Comparison of ENCODE assay signal across 17 cellular contexts in the genomic region with DNA sequence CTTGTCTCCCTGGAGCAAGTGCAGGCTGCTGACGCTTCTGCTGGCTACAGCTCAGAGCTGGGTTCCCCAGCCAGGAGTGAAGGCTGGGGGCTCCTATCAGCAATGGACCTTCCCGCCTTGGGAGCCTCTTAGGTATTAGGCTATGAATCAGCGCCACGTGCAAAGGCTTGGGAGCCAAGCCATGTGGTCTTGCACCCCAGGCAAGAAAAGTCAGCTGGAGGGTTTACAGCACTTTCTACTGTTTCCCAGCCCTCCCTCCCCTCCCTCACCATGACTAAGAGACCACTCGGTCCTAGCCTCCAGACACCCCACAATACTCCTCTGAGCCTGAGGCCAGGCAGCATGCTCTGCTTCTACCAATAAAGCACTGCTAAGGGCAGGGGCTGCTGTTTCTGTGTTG. TPM values are rescaled to one million over a fixed set of nuclear protein-coding genes. Genes with fewer than 3 reads are reported as not detected.
A peak's percentile ranks its signal among the peaks of the same experiment; 100 is the strongest.
DNase-seq lines count a peak whose midpoint lies in the region; ATAC-seq lines count a peak whose summit lies in the region.
"Had no signal": no experiment of that assay in that cellular context is flagged by ENCODE, and none has a peak within 500 bp of the region (broad histone marks: within the 10 kb centered on the region; RNA-seq: fewer than 3 reads in every experiment).

No MANE protein-coding gene starts in this region.

- H3K36me3 Mint-ChIP-seq in T-helper 17 cell (ENCODE audit: low read depth), result peaks cover 7% of the 10 kb centered on the region

- peaks cover 3% of the 10 kb centered on the region for H3K27me3 Mint-ChIP-seq in T-helper 17 cell

- ATAC-seq in T-helper 17 cell (no peak), HG02852 (IDR thresholded peaks at IDR 0.05; ENCODE audit: unreplicated experiment) (no peak), GM21576 (IDR thresholded peaks at IDR 0.05; ENCODE audit: unreplicated experiment) (no peak)

- peak overlapping the region; percentile 43 for H3K27ac Mint-ChIP-seq in T-helper 17 cell
- H3K27ac Mint-ChIP-seq: B cell; CD4-positive, alpha-beta T cell; HFFc6 had no signal

- DNase-seq in EL (peak; percentile 26), M059J (ENCODE audit: low read depth) (peak; percentile 15), T-helper 17 cell (no peak), islet precursor cell (peak; percentile 51), NCI-H1092 (lab: John Stamatoyannopoulos, UW) (no peak)
- DNase-seq: C1 segment of cervical spinal cord; Calu3; CD4-positive, alpha-beta T cell; DMS 273 treated with DMSO at 0.1 percent for 48 hours; DMS79; HCEC 1CT; HFFc6; KBM-7 had no signal

- no peaks in the 10 kb centered on the region for H3K9me3 ChIP-seq in T-helper 17 cell (ENCODE audit: control insufficient read depth, low read length, poor library complexity, severe bottlenecking)

- peaks cover 12% of the 10 kb centered on the region for H3K4me1 Mint-ChIP-seq in T-helper 17 cell

- no peak overlapping the region for H3K4me3 Mint-ChIP-seq in T-helper 17 cell
- H3K4me3 Mint-ChIP-seq: B cell; CD4-positive, alpha-beta T cell; HFFc6 had no signal

RNA-seq across cellular contexts. Expression of gene EPX, which starts 12.3 kb away (rescaled TPM):
- total RNA-seq in M059J (2014; rRNA removed; shearing (Covaris generic)), result not detected in 2 replicates
- total RNA-seq in T-helper 17 cell, result not detected
- total RNA-seq: B cell; Calu3; CD4-positive, alpha-beta T cell; H1; HFFc6 had no signal

RNA-seq across cellular contexts. Expression of gene MKS1, which starts 14.3 kb away (rescaled TPM):
- total RNA-seq in M059J (2014; rRNA removed; shearing (Covaris generic)), result 8.1 and 13.8 TPM in 2 replicates
- 1 to 10 TPM; 7.6 to 7.7 TPM for total RNA-seq in T-helper 17 cell

RNA-seq across cellular contexts. Expression of gene LPO, which starts 33.6 kb away (rescaled TPM):
- total RNA-seq in M059J (2014; rRNA removed; shearing (Covaris generic)), result not detected in 2 replicates
- total RNA-seq in T-helper 17 cell, result under 1 TPM in 1 of 2 donors, not detected in 1; 0.44 TPM
- total RNA-seq: B cell; Calu3; CD4-positive, alpha-beta T cell; HFFc6 had no signal

RNA-seq across cellular contexts. Expression of gene OR4D2, which starts 38.0 kb away (rescaled TPM):
- not detected in 2 replicates for total RNA-seq in M059J (2014; rRNA removed; shearing (Covaris generic))
- total RNA-seq in T-helper 17 cell, result not detected
- total RNA-seq: B cell; Calu3; CD4-positive, alpha-beta T cell; H1; HFFc6 had no signal

RNA-seq across cellular contexts. Expression of gene OR4D1, which starts 56.6 kb away (rescaled TPM):
- total RNA-seq in M059J (2014; rRNA removed; shearing (Covaris generic)), result not detected in 2 replicates
- total RNA-seq in T-helper 17 cell, result 1 to 10 TPM; 1.0 to 1.2 TPM
- total RNA-seq: B cell, Calu3, HFFc6 had no signal

Comparison
In these comparisons a context has a peak if more than half of its experiments do, and no peak if none do; other contexts are left out.
1. DNase-seq: peak in EL (single experiment), M059J (single experiment) and islet precursor cell (single experiment); none in T-helper 17 cell (0 of 3) and NCI-H1092 (single experiment).